In the genomic region with DNA sequence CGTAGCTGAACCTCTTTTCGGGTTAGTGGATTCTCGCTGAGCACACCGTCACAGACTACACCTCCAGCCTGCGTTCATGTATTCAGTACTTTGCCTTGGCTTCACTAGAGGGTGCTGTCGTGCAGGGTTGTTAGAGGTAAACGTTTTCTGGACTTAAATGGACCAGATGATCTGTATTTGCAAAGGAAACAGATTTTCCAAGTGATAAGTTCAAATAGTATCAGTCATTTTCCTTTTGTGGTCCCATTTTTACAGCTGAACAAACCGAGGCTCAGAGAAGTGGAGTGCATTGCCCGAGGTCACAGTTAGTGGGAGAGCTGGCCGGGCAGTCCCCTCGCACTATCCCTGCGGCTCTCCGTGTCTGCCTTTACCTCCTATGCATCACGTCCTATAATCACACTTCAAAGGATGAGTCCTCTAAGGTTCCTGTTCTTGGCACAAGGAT, we compare ENCODE assay signal across 1 cellular context.
TF ChIP-seq lines count a peak whose summit lies in the region.

No MANE protein-coding gene starts in this region.

TF ChIP-seq in H1, 55 proteins besides CTCF, POLR2A, EP300 and RAD21:
- TF ChIP-seq POLR2AphosphoS5 (IDR thresholded peaks at IDR 0.05; ENCODE audit: low read depth, low read length) (no peak), RNF2 (IDR thresholded peaks at IDR 0.05; ENCODE audit: borderline replicate concordance, low read depth, low read length, missing control alignments, poor library complexity, severe bottlenecking) (no peak), YY1 (IDR thresholded peaks at IDR 0.05; ENCODE audit: low read depth, low read length) (no peak), BCL11A (IDR thresholded peaks at IDR 0.05; ENCODE audit: low read depth in 2 of 2, low read length in 2 of 2) (no peak), CBX5 (IDR thresholded peaks at IDR 0.05; ENCODE audit: low read depth, low read length) (no peak), FOSL1 (IDR thresholded peaks at IDR 0.05; ENCODE audit: insufficient read depth, low read depth, low read length) (no peak), TAF1 (IDR thresholded peaks at IDR 0.05; ENCODE audit: low read depth, low read length) (no peak), SIRT6 (IDR thresholded peaks at IDR 0.05; ENCODE audit: low read length) (no peak), CHD2 (IDR thresholded peaks at IDR 0.05; ENCODE audit: low read length) (no peak), TCF12 (IDR thresholded peaks at IDR 0.05; ENCODE audit: low read depth, low read length) (no peak), EGR1 (IDR thresholded peaks at IDR 0.05; ENCODE audit: borderline replicate concordance, low read depth, low read length) (no peak), JUND (IDR thresholded peaks at IDR 0.05; ENCODE audit: low read length) (no peak), MAFK (IDR thresholded peaks at IDR 0.05; ENCODE audit: low read depth, low read length) (no peak), POU5F1 (IDR thresholded peaks at IDR 0.05; ENCODE audit: low read depth, low read length) (no peak)
- TF ChIP-seq, protein P1, sequence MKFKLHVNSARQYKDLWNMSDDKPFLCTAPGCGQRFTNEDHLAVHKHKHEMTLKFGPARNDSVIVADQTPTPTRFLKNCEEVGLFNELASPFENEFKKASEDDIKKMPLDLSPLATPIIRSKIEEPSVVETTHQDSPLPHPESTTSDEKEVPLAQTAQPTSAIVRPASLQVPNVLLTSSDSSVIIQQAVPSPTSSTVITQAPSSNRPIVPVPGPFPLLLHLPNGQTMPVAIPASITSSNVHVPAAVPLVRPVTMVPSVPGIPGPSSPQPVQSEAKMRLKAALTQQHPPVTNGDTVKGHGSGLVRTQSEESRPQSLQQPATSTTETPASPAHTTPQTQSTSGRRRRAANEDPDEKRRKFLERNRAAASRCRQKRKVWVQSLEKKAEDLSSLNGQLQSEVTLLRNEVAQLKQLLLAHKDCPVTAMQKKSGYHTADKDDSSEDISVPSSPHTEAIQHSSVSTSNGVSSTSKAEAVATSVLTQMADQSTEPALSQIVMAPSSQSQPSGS (IDR thresholded peaks at IDR 0.05; ENCODE audit: low read length), result no peak
